ENCODE assay signal across 1 cellular context in the genomic region with DNA sequence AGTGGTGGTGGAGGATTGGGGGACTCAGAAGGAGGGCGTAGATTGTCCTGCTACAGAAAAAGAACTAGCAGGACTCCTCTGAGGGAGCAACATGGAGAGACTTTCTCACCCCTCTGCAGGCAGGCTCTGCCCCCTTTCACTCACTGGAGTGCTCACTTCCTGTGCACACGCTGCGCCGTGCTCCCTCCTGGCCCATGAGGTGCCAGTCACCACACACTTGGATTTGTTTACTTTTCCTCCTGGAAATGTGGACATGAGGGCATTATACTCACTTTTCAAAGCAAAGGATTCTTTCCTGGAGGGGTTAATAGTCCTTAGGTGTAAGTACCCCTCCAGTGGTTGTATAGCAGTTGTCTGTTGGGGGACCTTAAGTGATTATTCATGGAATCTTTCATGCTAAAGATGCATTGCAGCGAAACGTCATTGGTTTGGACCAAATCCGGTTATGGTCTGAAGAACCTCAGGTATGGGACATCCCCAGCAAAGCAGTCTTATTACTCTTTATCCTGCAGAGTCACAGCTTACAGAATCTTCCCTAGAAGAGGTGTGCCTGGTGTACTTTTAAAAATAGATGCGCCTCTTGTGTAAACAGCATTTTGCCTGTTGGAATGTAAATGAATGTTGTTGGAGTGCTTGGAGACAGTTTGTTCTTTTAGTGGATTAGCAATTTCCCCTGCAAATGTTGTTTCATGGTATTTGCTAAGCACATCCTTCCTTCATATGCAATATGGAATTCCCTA.
TF ChIP-seq lines count a peak whose summit lies in the region.

No MANE protein-coding gene starts in this region.

TF ChIP-seq in HCT116, 20 proteins besides CTCF, POLR2A, EP300 and RAD21 (continued from another document):
- TF ChIP-seq, protein P1, sequence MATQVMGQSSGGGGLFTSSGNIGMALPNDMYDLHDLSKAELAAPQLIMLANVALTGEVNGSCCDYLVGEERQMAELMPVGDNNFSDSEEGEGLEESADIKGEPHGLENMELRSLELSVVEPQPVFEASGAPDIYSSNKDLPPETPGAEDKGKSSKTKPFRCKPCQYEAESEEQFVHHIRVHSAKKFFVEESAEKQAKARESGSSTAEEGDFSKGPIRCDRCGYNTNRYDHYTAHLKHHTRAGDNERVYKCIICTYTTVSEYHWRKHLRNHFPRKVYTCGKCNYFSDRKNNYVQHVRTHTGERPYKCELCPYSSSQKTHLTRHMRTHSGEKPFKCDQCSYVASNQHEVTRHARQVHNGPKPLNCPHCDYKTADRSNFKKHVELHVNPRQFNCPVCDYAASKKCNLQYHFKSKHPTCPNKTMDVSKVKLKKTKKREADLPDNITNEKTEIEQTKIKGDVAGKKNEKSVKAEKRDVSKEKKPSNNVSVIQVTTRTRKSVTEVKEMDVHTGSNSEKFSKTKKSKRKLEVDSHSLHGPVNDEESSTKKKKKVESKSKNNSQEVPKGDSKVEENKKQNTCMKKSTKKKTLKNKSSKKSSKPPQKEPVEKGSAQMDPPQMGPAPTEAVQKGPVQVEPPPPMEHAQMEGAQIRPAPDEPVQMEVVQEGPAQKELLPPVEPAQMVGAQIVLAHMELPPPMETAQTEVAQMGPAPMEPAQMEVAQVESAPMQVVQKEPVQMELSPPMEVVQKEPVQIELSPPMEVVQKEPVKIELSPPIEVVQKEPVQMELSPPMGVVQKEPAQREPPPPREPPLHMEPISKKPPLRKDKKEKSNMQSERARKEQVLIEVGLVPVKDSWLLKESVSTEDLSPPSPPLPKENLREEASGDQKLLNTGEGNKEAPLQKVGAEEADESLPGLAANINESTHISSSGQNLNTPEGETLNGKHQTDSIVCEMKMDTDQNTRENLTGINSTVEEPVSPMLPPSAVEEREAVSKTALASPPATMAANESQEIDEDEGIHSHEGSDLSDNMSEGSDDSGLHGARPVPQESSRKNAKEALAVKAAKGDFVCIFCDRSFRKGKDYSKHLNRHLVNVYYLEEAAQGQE (IDR thresholded peaks at IDR 0.05; ENCODE audit: low read depth), result no peak
- TF ChIP-seq EZH2phosphoT487 (IDR thresholded peaks at IDR 0.05; ENCODE audit: borderline replicate concordance), result no peak
- no peak for TF ChIP-seq YY1 (IDR thresholded peaks at IDR 0.05; ENCODE audit: extremely low read depth, insufficient replicate concordance, low read depth, low read length)
